ENCODE assay signal across 11 cellular contexts in genomic region chr16:11251525-11252481, GRCh38. TPM values are rescaled to one million over a fixed set of nuclear protein-coding genes. Genes with fewer than 3 reads are reported as not detected.
DNase-seq lines count a peak whose midpoint lies in the region; ATAC-seq and TF ChIP-seq lines count a peak whose summit lies in the region.
"Had no signal": no experiment of that assay in that cellular context is flagged by ENCODE, and none has a peak within 500 bp of the region (broad histone marks: within the 10 kb centered on the region; RNA-seq: fewer than 3 reads in every experiment).

No MANE protein-coding gene starts in this region.

- no peak for TF ChIP-seq POLR2A in tibial nerve (IDR thresholded peaks at IDR 0.05)

- peak; percentile 59 for DNase-seq in A172 (ENCODE audit: low spot score)
- DNase-seq in OCI-M1 (lab: John Stamatoyannopoulos, UW) = peak; percentile 72
- DNase-seq in activated gamma-delta T cell treated with anti-CD3 and anti-CD28 coated beads, Interleukin-2, amount 50 U/mL, for 16 hours (ENCODE audit: low read depth) = peak; percentile 62
- peak; percentile 85 for DNase-seq in natural killer cell treated with Interleukin-12 subunit alpha and Interleukin-12 subunit beta and Interleukin-15 and Interleukin-18, amount 100 ng/mL, for 72 hours (ENCODE audit: low spot score)
- DNase-seq in DMS53 treated with DMSO at 0.1 percent for 48 hours (lab: John Stamatoyannopoulos, UW; ENCODE audit: unreplicated experiment) = no peak
- DNase-seq in tibial nerve (ENCODE audit: low spot score in 2 of 2) = no peak
- DNase-seq in DMS153 (lab: John Stamatoyannopoulos, UW) = no peak
- DNase-seq: NCI-H1436 treated with DMSO at 0.1 percent for 48 hours had no signal

- no peak for TF ChIP-seq CTCF in tibial nerve (IDR thresholded peaks at IDR 0.05)

- H3K4me3 Mint-ChIP-seq in natural killer cell treated with Interleukin-12 subunit alpha and Interleukin-12 subunit beta and Interleukin-15 and Interleukin-18, amount 100 ng/mL, for 72 hours = peak overlapping the region; percentile 99

- H3K27ac Mint-ChIP-seq in natural killer cell treated with Interleukin-12 subunit alpha and Interleukin-12 subunit beta and Interleukin-15 and Interleukin-18, amount 100 ng/mL, for 72 hours = peak overlapping the region; percentile 98 to 99

- H3K27me3 ChIP-seq in tibial nerve = no peaks in the 10 kb centered on the region

- peaks cover 0 to 25% (median 3%) of the 10 kb centered on the region in 4 donors for H3K4me1 ChIP-seq in tibial nerve

- no peak overlapping the region for H3K27ac ChIP-seq in tibial nerve
- H3K27ac ChIP-seq: A549 had no signal

- H3K27me3 Mint-ChIP-seq in natural killer cell treated with Interleukin-12 subunit alpha and Interleukin-12 subunit beta and Interleukin-15 and Interleukin-18, amount 100 ng/mL, for 72 hours = no peaks in the 10 kb centered on the region

- H3K4me1 Mint-ChIP-seq in natural killer cell treated with Interleukin-12 subunit alpha and Interleukin-12 subunit beta and Interleukin-15 and Interleukin-18, amount 100 ng/mL, for 72 hours (ENCODE audit: low read depth in 2 of 2) = peaks cover 43 to 45% of the 10 kb centered on the region in 2 donors

- H3K4me3 ChIP-seq in tibial nerve = no peak overlapping the region
- H3K4me3 ChIP-seq: A549, lung had no signal

- ATAC-seq in natural killer cell treated with Interleukin-12 subunit alpha and Interleukin-12 subunit beta and Interleukin-15 and Interleukin-18, amount 100 ng/mL, for 72 hours = peak; percentile 1 to 2
- no peak for ATAC-seq in GM18870 (IDR thresholded peaks at IDR 0.05; ENCODE audit: unreplicated experiment)
- ATAC-seq: A549 had no signal

- TF ChIP-seq EP300 in tibial nerve (IDR thresholded peaks at IDR 0.05) = no peak

- no peaks in the 10 kb centered on the region for H3K9me3 Mint-ChIP-seq in natural killer cell treated with Interleukin-12 subunit alpha and Interleukin-12 subunit beta and Interleukin-15 and Interleukin-18, amount 100 ng/mL, for 72 hours

- H3K36me3 ChIP-seq in tibial nerve = no peaks in the 10 kb centered on the region

- WGBS in tibial nerve, 2 donors = 75 to 76% methylated on average over 18 of the region's 18 CpGs

- no peaks in the 10 kb centered on the region for H3K9me3 ChIP-seq in tibial nerve
- H3K9me3 ChIP-seq: A549 had no signal

- peaks cover 20% of the 10 kb centered on the region for H3K36me3 Mint-ChIP-seq in natural killer cell treated with Interleukin-12 subunit alpha and Interleukin-12 subunit beta and Interleukin-15 and Interleukin-18, amount 100 ng/mL, for 72 hours

RNA-seq across cellular contexts. Expression of gene SOCS1, which starts 4.2 kb away (rescaled TPM):
- total RNA-seq in A172 (2014; rRNA removed; shearing (Covaris generic)) = 0.17 TPM in 1 of 2 replicates, not detected in the other
- total RNA-seq in natural killer cell treated with Interleukin-12 subunit alpha and Interleukin-12 subunit beta and Interleukin-15 and Interleukin-18, amount 100 ng/mL, for 72 hours = 100 to 1,000 TPM; 199 to 299 TPM
- 10 to 100 TPM in 2 of 4 donors, 1 to 10 TPM in 2; 7.4 to 29.6 (median 14.7) TPM for total RNA-seq in tibial nerve

RNA-seq across cellular contexts. Expression of gene TNP2, which starts 17.3 kb away (rescaled TPM):
- not detected in 2 replicates for total RNA-seq in A172 (2014; rRNA removed; shearing (Covaris generic))
- total RNA-seq in natural killer cell treated with Interleukin-12 subunit alpha and Interleukin-12 subunit beta and Interleukin-15 and Interleukin-18, amount 100 ng/mL, for 72 hours = not detected
- total RNA-seq in tibial nerve = not detected
- total RNA-seq: lung had no signal

RNA-seq across cellular contexts. Expression of gene PRM3, which starts 21.6 kb away (rescaled TPM):
- not detected in 2 replicates for total RNA-seq in A172 (2014; rRNA removed; shearing (Covaris generic))
- not detected for total RNA-seq in natural killer cell treated with Interleukin-12 subunit alpha and Interleukin-12 subunit beta and Interleukin-15 and Interleukin-18, amount 100 ng/mL, for 72 hours
- not detected for total RNA-seq in tibial nerve
- total RNA-seq: lung had no signal

RNA-seq across cellular contexts. Expression of gene PRM2, which starts 24.5 kb away (rescaled TPM):
- not detected in 2 replicates for total RNA-seq in A172 (2014; rRNA removed; shearing (Covaris generic))
- not detected for total RNA-seq in natural killer cell treated with Interleukin-12 subunit alpha and Interleukin-12 subunit beta and Interleukin-15 and Interleukin-18, amount 100 ng/mL, for 72 hours
- total RNA-seq in tibial nerve = not detected
- total RNA-seq: lung had no signal

RNA-seq across cellular contexts. Expression of gene PRM1, which starts 29.3 kb away (rescaled TPM):
- not detected in 2 replicates for total RNA-seq in A172 (2014; rRNA removed; shearing (Covaris generic))
- not detected for total RNA-seq in natural killer cell treated with Interleukin-12 subunit alpha and Interleukin-12 subunit beta and Interleukin-15 and Interleukin-18, amount 100 ng/mL, for 72 hours
- total RNA-seq in tibial nerve = not detected
- total RNA-seq: lung had no signal

Comparison
In these comparisons a context has a peak if more than half of its experiments do, and no peak if none do; other contexts are left out.
1. DNase-seq: peak in A172 (single experiment), OCI-M1 (single experiment), activated gamma-delta T cell treated with anti-CD3 and anti-CD28 coated beads, Interleukin-2, amount 50 U/mL, for 16 hours (single experiment) and natural killer cell treated with Interleukin-12 subunit alpha and Interleukin-12 subunit beta and Interleukin-15 and Interleukin-18, amount 100 ng/mL, for 72 hours (single experiment); none in DMS53 treated with DMSO at 0.1 percent for 48 hours (single experiment), tibial nerve (0 of 2) and DMS153 (single experiment).